8 cellular contexts compared by ENCODE assay signal in genomic region chr1:35769188-35769758, GRCh38. TPM values are rescaled to one million over a fixed set of nuclear protein-coding genes. Genes with fewer than 3 reads are reported as not detected.
DNase-seq lines count a peak whose midpoint lies in the region; ATAC-seq lines count a peak whose summit lies in the region.

No MANE protein-coding gene starts in this region.

- WGBS in mesenchymal stem cell = under 1% methylated on average over 47 of the region's 58 CpGs

- peaks cover 0 to 2% (median 0%) of the 10 kb centered on the region in 3 donors for H3K36me3 Mint-ChIP-seq in CD8-positive, alpha-beta memory T cell
- peaks cover 20% of the 10 kb centered on the region for H3K36me3 Mint-ChIP-seq in activated CD8-positive, alpha-beta T cell treated with anti-CD3 and anti-CD28 coated beads, Interleukin-2, amount 10 ng/mL, durations not matched to agents 7 days and 5 days (ENCODE audit: low read depth)

- peak overlapping the region; percentile 84 to 97 (median 94) for H3K4me3 Mint-ChIP-seq in CD8-positive, alpha-beta memory T cell
- peak overlapping the region; percentile 97 for H3K4me3 Mint-ChIP-seq in activated CD8-positive, alpha-beta T cell treated with anti-CD3 and anti-CD28 coated beads, Interleukin-2, amount 10 ng/mL, durations not matched to agents 7 days and 5 days

- H3K4me1 ChIP-seq in CD8-positive, alpha-beta memory T cell (ENCODE audit: insufficient read depth, low read length) = peaks cover 6% of the 10 kb centered on the region
- peaks cover 8% of the 10 kb centered on the region for H3K4me1 ChIP-seq in effector memory CD4-positive, alpha-beta T cell (ENCODE audit: control insufficient read depth, insufficient read depth, low read length, poor library complexity, severe bottlenecking)
- no peaks in the 10 kb centered on the region for H3K4me1 ChIP-seq in mesenchymal stem cell (ENCODE audit: control insufficient read depth, insufficient read depth, low read depth, low read length)

- no peak overlapping the region for H2BK120ac ChIP-seq in mesenchymal stem cell (ENCODE audit: low read depth, low read length)

- H2BK5ac ChIP-seq in mesenchymal stem cell (ENCODE audit: low read depth, low read length, poor library complexity, severe bottlenecking) = no peak overlapping the region

- H2BK12ac ChIP-seq in mesenchymal stem cell (ENCODE audit: low read length in 2 of 2) = no peak overlapping the region

- H3K18ac ChIP-seq in mesenchymal stem cell (ENCODE audit: low read depth in 1 of 2, low read length in 2 of 2) = peak overlapping the region; percentile 72 to 87

- CTCF ChIA-PET in CD8-positive, alpha-beta memory T cell (lab: Charles Lee) = interaction anchor here (1.0 to 3.3 kb wide), 12 partner anchors 11 to 783 kb away, joined by 3 to 18 read pairs (median 6); no protein-coding TSS in a partner anchor
- CTCF ChIA-PET in activated CD8-positive, alpha-beta T cell treated with anti-CD3 and anti-CD28 coated beads, Interleukin-2, amount 10 ng/mL, durations not matched to agents 7 days and 5 days (lab: Charles Lee) = interaction anchor here (0.9 to 5.6 kb wide), 14 partner anchors 9 to 317 kb away, joined by 3 to 43 read pairs (median 4); no protein-coding TSS in a partner anchor

- peak overlapping the region; percentile 77 for H2BK15ac ChIP-seq in mesenchymal stem cell (ENCODE audit: low read depth, poor library complexity, severe bottlenecking)

- H3K4me1 Mint-ChIP-seq in CD8-positive, alpha-beta memory T cell = peaks cover 7 to 17% (median 13%) of the 10 kb centered on the region in 3 donors
- peaks cover 27% of the 10 kb centered on the region for H3K4me1 Mint-ChIP-seq in activated CD8-positive, alpha-beta T cell treated with anti-CD3 and anti-CD28 coated beads, Interleukin-2, amount 10 ng/mL, durations not matched to agents 7 days and 5 days (ENCODE audit: low read depth)

- no peaks in the 10 kb centered on the region for H3K27me3 Mint-ChIP-seq in CD8-positive, alpha-beta memory T cell
- H3K27me3 Mint-ChIP-seq in activated CD8-positive, alpha-beta T cell treated with anti-CD3 and anti-CD28 coated beads, Interleukin-2, amount 10 ng/mL, durations not matched to agents 7 days and 5 days (ENCODE audit: low read depth) = no peaks in the 10 kb centered on the region

- ATAC-seq in GM19452 (IDR thresholded peaks at IDR 0.05; ENCODE audit: unreplicated experiment) = peak; percentile 83
- ATAC-seq in HG03575 (IDR thresholded peaks at IDR 0.05; ENCODE audit: extremely low read depth, insufficient number of reproducible peaks, low FRiP score, unreplicated experiment) = peak; percentile 31
- ATAC-seq in activated CD8-positive, alpha-beta T cell treated with anti-CD3 and anti-CD28 coated beads, Interleukin-2, amount 10 ng/mL, durations not matched to agents 7 days and 5 days = peak; percentile 87

- H3K27me3 ChIP-seq in CD8-positive, alpha-beta memory T cell (ENCODE audit: insufficient read depth, low read length, poor library complexity, severe bottlenecking) = no peaks in the 10 kb centered on the region
- no peaks in the 10 kb centered on the region for H3K27me3 ChIP-seq in effector memory CD4-positive, alpha-beta T cell (replicated peaks; ENCODE audit: control insufficient read depth, insufficient read depth, low read length, poor library complexity, severe bottlenecking)
- H3K27me3 ChIP-seq in mesenchymal stem cell (ENCODE audit: control insufficient read depth in 1 of 2, insufficient read depth in 1 of 2, low read length in 2 of 2) = no peaks in the 10 kb centered on the region

- peak overlapping the region in 1 of 2 experiments; percentile 90 for H3K14ac ChIP-seq in mesenchymal stem cell (ENCODE audit: low read length in 2 of 2)

- no peaks in the 10 kb centered on the region for H3K79me1 ChIP-seq in mesenchymal stem cell (replicated peaks; ENCODE audit: low read length, poor library complexity, severe bottlenecking)

- H3K9me3 Mint-ChIP-seq in CD8-positive, alpha-beta memory T cell = no peaks in the 10 kb centered on the region
- no peaks in the 10 kb centered on the region for H3K9me3 Mint-ChIP-seq in activated CD8-positive, alpha-beta T cell treated with anti-CD3 and anti-CD28 coated beads, Interleukin-2, amount 10 ng/mL, durations not matched to agents 7 days and 5 days (ENCODE audit: insufficient read depth)

- peak overlapping the region; percentile 81 for H3K27ac ChIP-seq in CD8-positive, alpha-beta memory T cell (ENCODE audit: low read depth, low read length)
- peak overlapping the region; percentile 75 for H3K27ac ChIP-seq in effector memory CD4-positive, alpha-beta T cell (ENCODE audit: insufficient read depth, low read length, poor library complexity, severe bottlenecking)
- H3K27ac ChIP-seq in mesenchymal stem cell (ENCODE audit: low read length, poor library complexity, severe bottlenecking) = peak overlapping the region; percentile 78

- peak overlapping the region; percentile 55 for H4K8ac ChIP-seq in mesenchymal stem cell (ENCODE audit: low read length)

- H2AK5ac ChIP-seq in mesenchymal stem cell (ENCODE audit: low read length, severe bottlenecking) = no peak overlapping the region

- peak overlapping the region; percentile 54 to 86 for H3K4ac ChIP-seq in mesenchymal stem cell (ENCODE audit: low read depth in 1 of 2, low read length in 2 of 2)

- peak; percentile 76 to 88 (median 80) for DNase-seq in CD8-positive, alpha-beta memory T cell
- DNase-seq in NCI-H82 (lab: John Stamatoyannopoulos, UW) (peak; percentile 97), mesenchymal stem cell (peak; percentile 90)
- DNase-seq in activated CD8-positive, alpha-beta T cell treated with anti-CD3 and anti-CD28 coated beads, Interleukin-2, amount 10 ng/mL, durations not matched to agents 7 days and 5 days = peak; percentile 93
- DNase-seq in effector memory CD4-positive, alpha-beta T cell = peak; percentile 68 to 79 (median 71)
- DNase-seq in stimulated activated CD8-positive, alpha-beta memory T cell treated with anti-CD3 and anti-CD28 coated beads, Interleukin-12 subunit alpha, Interleukin-12 subunit beta, amount 100 ng/mL, for 24 hours (ENCODE audit: extremely low read depth) = peak; percentile 70

- POLR2A ChIA-PET in CD8-positive, alpha-beta memory T cell (lab: Charles Lee) = interaction anchor here (1.0 to 1.7 kb wide), 5 partner anchors 10 to 577 kb away, joined by 3 to 6 read pairs (median 4); partner anchors contain the start of genes AGO3 and SFPQ
- POLR2A ChIA-PET in activated CD8-positive, alpha-beta T cell treated with anti-CD3 and anti-CD28 coated beads, Interleukin-2, amount 10 ng/mL, durations not matched to agents 7 days and 5 days (lab: Charles Lee) = interaction anchor here (0.6 to 2.9 kb wide), 34 partner anchors 8 to 575 kb away, joined by 3 to 13 read pairs (median 4); partner anchors contain the start of genes AGO1, AGO3, KIAA0319L and NCDN

- no peaks in the 10 kb centered on the region for H3K36me3 ChIP-seq in CD8-positive, alpha-beta memory T cell (ENCODE audit: insufficient read depth, low read length)
- H3K36me3 ChIP-seq in effector memory CD4-positive, alpha-beta T cell (ENCODE audit: control insufficient read depth, insufficient read depth, low read length) = no peaks in the 10 kb centered on the region
- no peaks in the 10 kb centered on the region for H3K36me3 ChIP-seq in mesenchymal stem cell (ENCODE audit: control insufficient read depth in 1 of 2, insufficient read depth in 2 of 2, low read depth in 1 of 2, low read length in 2 of 2)

- H2AFZ ChIP-seq in mesenchymal stem cell (ENCODE audit: low read depth, low read length) = peak overlapping the region; percentile 87

- H3K4me3 ChIP-seq in CD8-positive, alpha-beta memory T cell (ENCODE audit: low read length) = peak overlapping the region; percentile 87
- peak overlapping the region; percentile 93 for H3K4me3 ChIP-seq in effector memory CD4-positive, alpha-beta T cell (ENCODE audit: insufficient read depth, low read depth, low read length, poor library complexity, severe bottlenecking)
- H3K4me3 ChIP-seq in mesenchymal stem cell (ENCODE audit: insufficient read depth in 1 of 2, low read depth in 1 of 2, low read length in 2 of 2) = peak overlapping the region; percentile 83 to 93

- no peak overlapping the region for H4K91ac ChIP-seq in mesenchymal stem cell (ENCODE audit: low read length)

- peak overlapping the region; percentile 92 for H3K9ac ChIP-seq in mesenchymal stem cell (ENCODE audit: low read length)

- no peaks in the 10 kb centered on the region for H3K9me3 ChIP-seq in CD8-positive, alpha-beta memory T cell (ENCODE audit: low read length)
- no peaks in the 10 kb centered on the region for H3K9me3 ChIP-seq in effector memory CD4-positive, alpha-beta T cell (ENCODE audit: control insufficient read depth, low read length)
- H3K9me3 ChIP-seq in mesenchymal stem cell (ENCODE audit: control insufficient read depth, low read length) = no peaks in the 10 kb centered on the region

- H3K23ac ChIP-seq in mesenchymal stem cell (ENCODE audit: low read length in 2 of 2) = no peak overlapping the region

- H3K4me2 ChIP-seq in mesenchymal stem cell (ENCODE audit: low read length, poor library complexity, severe bottlenecking) = peak overlapping the region; percentile 97

- H3K27ac Mint-ChIP-seq in CD8-positive, alpha-beta memory T cell = peak overlapping the region; percentile 47 to 98 (median 80)
- H3K27ac Mint-ChIP-seq in activated CD8-positive, alpha-beta T cell treated with anti-CD3 and anti-CD28 coated beads, Interleukin-2, amount 10 ng/mL, durations not matched to agents 7 days and 5 days = peak overlapping the region; percentile 84

RNA-seq across cellular contexts. Expression of gene CLSPN, which starts 0.5 kb away (rescaled TPM):
- total RNA-seq in CD8-positive, alpha-beta memory T cell = 10 to 100 TPM; 83.5 to 84.8 TPM
- 0.09 TPM for polyA plus RNA-seq in CD8-positive, alpha-beta memory T cell
- total RNA-seq in activated CD8-positive, alpha-beta T cell treated with anti-CD3 and anti-CD28 coated beads, Interleukin-2, amount 10 ng/mL, durations not matched to agents 7 days and 5 days = 10 to 100 TPM; 88.8 to 89.7 TPM
- 4.4 TPM for polyA plus RNA-seq in mesenchymal stem cell (2013, experiment 1 of 2)
- polyA plus RNA-seq in mesenchymal stem cell (2013, experiment 2 of 2) = 4.3 TPM

RNA-seq across cellular contexts. Expression of gene AGO4, which starts 38.5 kb away (rescaled TPM):
- total RNA-seq in CD8-positive, alpha-beta memory T cell = 1 to 10 TPM; 8.3 to 9.1 TPM
- polyA plus RNA-seq in CD8-positive, alpha-beta memory T cell = 14.6 TPM
- 1 to 10 TPM; 7.9 to 8.5 TPM for total RNA-seq in activated CD8-positive, alpha-beta T cell treated with anti-CD3 and anti-CD28 coated beads, Interleukin-2, amount 10 ng/mL, durations not matched to agents 7 days and 5 days
- 7.5 TPM for polyA plus RNA-seq in mesenchymal stem cell (2013, experiment 1 of 2)
- 7.2 TPM for polyA plus RNA-seq in mesenchymal stem cell (2013, experiment 2 of 2)

RNA-seq across cellular contexts. Expression of gene C1orf216, which starts 50.6 kb away (rescaled TPM):
- total RNA-seq in CD8-positive, alpha-beta memory T cell = 10 to 100 TPM; 20.6 to 21.8 TPM
- 15.3 TPM for polyA plus RNA-seq in CD8-positive, alpha-beta memory T cell
- total RNA-seq in activated CD8-positive, alpha-beta T cell treated with anti-CD3 and anti-CD28 coated beads, Interleukin-2, amount 10 ng/mL, durations not matched to agents 7 days and 5 days = 10 to 100 TPM; 16.7 to 17.2 TPM
- 7.0 TPM for polyA plus RNA-seq in mesenchymal stem cell (2013, experiment 1 of 2)
- polyA plus RNA-seq in mesenchymal stem cell (2013, experiment 2 of 2) = 6.8 TPM

Comparison
In these comparisons a context has a peak if more than half of its experiments do, and no peak if none do; other contexts are left out.
1. Peak in every context shown above with its lines: DNase-seq, ATAC-seq, H3K4me3 ChIP-seq and H3K27ac ChIP-seq.
2. ATAC-seq: peak in every context shown above with its lines; median percentile 87 in activated CD8-positive, alpha-beta T cell treated with anti-CD3 and anti-CD28 coated beads, Interleukin-2, amount 10 ng/mL, durations not matched to agents 7 days and 5 days; 83 in GM19452; 31 in HG03575.